ENCODE assay signal across 8 cellular contexts in genomic region chr13:23466144-23467002, GRCh38. TPM values are rescaled to one million over a fixed set of nuclear protein-coding genes. Genes with fewer than 3 reads are reported as not detected.
DNase-seq lines count a peak whose midpoint lies in the region; ATAC-seq and TF ChIP-seq lines count a peak whose summit lies in the region.

No MANE protein-coding gene starts in this region.

- H3K27ac ChIP-seq in osteoblast (ENCODE audit: low read depth, low read length) (peak overlapping the region; percentile 73), thymus (ENCODE audit: low read depth) (peak overlapping the region; percentile 75)

- H3K27me3 ChIP-seq in osteoblast (ENCODE audit: insufficient read depth, low read length) (no peaks in the 10 kb centered on the region), thymus (ENCODE audit: control insufficient read depth, insufficient read depth) (no peaks in the 10 kb centered on the region)

- no peaks in the 10 kb centered on the region for H3K79me2 ChIP-seq in osteoblast (ENCODE audit: insufficient read depth, low read length)

- TF ChIP-seq CTCF in osteoblast (IDR thresholded peaks at IDR 0.05; ENCODE audit: extremely low read depth, low read depth, low read length) = peak; percentile 66

- peak; percentile 73 for TF ChIP-seq RAD21 in Ishikawa (IDR thresholded peaks at IDR 0.05; ENCODE audit: low read depth)

- peak overlapping the region; percentile 98 for H2AFZ ChIP-seq in osteoblast (ENCODE audit: low read length)

- 2% methylated on average over 64 of the region's 64 CpGs for WGBS in thymus

- no peak for TF ChIP-seq EP300 in Ishikawa (IDR thresholded peaks at IDR 0.05; ENCODE audit: borderline replicate concordance)

- H3K36me3 ChIP-seq in osteoblast (ENCODE audit: insufficient read depth, low read length) (no peaks in the 10 kb centered on the region), thymus (ENCODE audit: control insufficient read depth, insufficient read depth) (no peaks in the 10 kb centered on the region)

- no peaks in the 10 kb centered on the region for H4K20me1 ChIP-seq in osteoblast (ENCODE audit: insufficient read depth, low read length)

- DNase-seq in DMS53 treated with DMSO at 0.1 percent for 48 hours (lab: John Stamatoyannopoulos, UW; ENCODE audit: unreplicated experiment) (peak; percentile 76), SK-N-DZ (ENCODE audit: low spot score) (peak; percentile 82), globus pallidus (ENCODE audit: low spot score) (peak; percentile 82), osteoblast (ENCODE audit: insufficient read length, low spot score, missing footprints) (peak; percentile 89)
- peak; percentile 65 for DNase-seq in activated naive CD4-positive, alpha-beta T cell treated with anti-CD3 and anti-CD28 coated beads, Interleukin-2, amount 50 U/mL, for 16 hours

- no peaks in the 10 kb centered on the region for H3K9me3 ChIP-seq in osteoblast (ENCODE audit: low read depth, low read length)
- no peaks in the 10 kb centered on the region for H3K9me3 ChIP-seq in thymus (ENCODE audit: control insufficient read depth)

- peak overlapping the region; percentile 88 for H3K4me2 ChIP-seq in osteoblast (ENCODE audit: insufficient read depth, low read length)

- H3K4me1 ChIP-seq in osteoblast (ENCODE audit: insufficient read depth, low read length) (peaks cover 24% of the 10 kb centered on the region), thymus (ENCODE audit: control insufficient read depth, insufficient read depth, low read length) (peaks cover 5% of the 10 kb centered on the region)

- H3K4me3 ChIP-seq in osteoblast (ENCODE audit: insufficient read depth, low read length) (peak overlapping the region; percentile 70), thymus (ENCODE audit: low read length) (peak overlapping the region; percentile 54)

- peak; percentile 81 for ATAC-seq in GM21576 (IDR thresholded peaks at IDR 0.05; ENCODE audit: unreplicated experiment)

TF ChIP-seq in Ishikawa, 13 proteins besides CTCF, POLR2A, EP300 and RAD21:
- no peak for TF ChIP-seq FOXM1 (IDR thresholded peaks at IDR 0.05; ENCODE audit: borderline replicate concordance, low read depth)
- TF ChIP-seq, protein P1, sequence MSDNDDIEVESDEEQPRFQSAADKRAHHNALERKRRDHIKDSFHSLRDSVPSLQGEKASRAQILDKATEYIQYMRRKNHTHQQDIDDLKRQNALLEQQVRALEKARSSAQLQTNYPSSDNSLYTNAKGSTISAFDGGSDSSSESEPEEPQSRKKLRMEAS (IDR thresholded peaks at IDR 0.05) = peak; percentile 68
TF ChIP-seq in Ishikawa: peak in this region for 1.

RNA-seq across cellular contexts. Expression of gene SACS, which starts 32.9 kb away (rescaled TPM):
- polyA plus RNA-seq in SK-N-DZ (2014; cell fraction: cytosol; rRNA removed) = 20.2 and 21.1 TPM in 2 replicates
- polyA plus RNA-seq in SK-N-DZ (2014; cell fraction: nucleus; rRNA removed) = 61.9 and 76.8 TPM in 2 replicates
- total RNA-seq in osteoblast = 42.4 and 59.0 TPM in 2 replicates
- 8.1 TPM for polyA plus RNA-seq in thymus

Comparison
In these comparisons a context has a peak if more than half of its experiments do, and no peak if none do; other contexts are left out.
1. Peak in every context shown above with its lines: DNase-seq, ATAC-seq, H3K4me3 ChIP-seq and H3K27ac ChIP-seq.